23 cellular contexts compared by ENCODE assay signal in genomic region chr17:62049299-62049698, GRCh38. TPM values are rescaled to one million over a fixed set of nuclear protein-coding genes. Genes with fewer than 3 reads are reported as not detected.
DNase-seq lines count a peak whose midpoint lies in the region; ATAC-seq and TF ChIP-seq lines count a peak whose summit lies in the region.
"Had no signal": no experiment of that assay in that cellular context is flagged by ENCODE, and none has a peak within 500 bp of the region (broad histone marks: within the 10 kb centered on the region; RNA-seq: fewer than 3 reads in every experiment).

No MANE protein-coding gene starts in this region.

- TF ChIP-seq CTCF in natural killer cell (IDR thresholded peaks at IDR 0.05) = no peak
- no peak for TF ChIP-seq CTCF in stomach (IDR thresholded peaks at IDR 0.05)
- no peak for TF ChIP-seq CTCF in Caco-2 (IDR thresholded peaks at IDR 0.05; ENCODE audit: insufficient read depth in 1 of 2, low read depth in 1 of 2, low read length in 1 of 2, severe bottlenecking in 1 of 2, unreplicated experiment in 1 of 2)

- BruUV-seq in Caco-2 (replicated peaks; lab: Mats Ljungman, UMichigan) = no TSS peak

- no peak overlapping the region for H3K4me3 Mint-ChIP-seq in natural killer cell
- no peak overlapping the region for H3K4me3 Mint-ChIP-seq in natural killer cell treated with Interleukin-12 subunit alpha and Interleukin-12 subunit beta and Interleukin-15 and Interleukin-18, amount 100 ng/mL, for 72 hours
- no peak overlapping the region for H3K4me3 Mint-ChIP-seq in central memory CD8-positive, alpha-beta T cell
- peak overlapping the region in 2 of 10 donors; percentile 16 to 30 for H3K4me3 Mint-ChIP-seq in naive thymus-derived CD4-positive, alpha-beta T cell
- H3K4me3 Mint-ChIP-seq in Caco-2 (ENCODE audit: unreplicated experiment) = no peak overlapping the region
- H3K4me3 Mint-ChIP-seq: IgD-negative memory B cell had no signal

- intact Hi-C loops in natural killer cell (cut with micrococcal nuclease) (no loop called here), stomach (cut with DNase I; ENCODE audit: low total_unique reads) (no loop called here), Caco-2 (cut with micrococcal nuclease; ENCODE audit: unreplicated experiment) (no loop called here)
- intact Hi-C loops in naive thymus-derived CD4-positive, alpha-beta T cell (cut with micrococcal nuclease) = no loop called here

- 89 to 96% (median 94%) methylated on average over 5 of the region's 5 CpGs for WGBS in stomach, 5 donors

- H3K36me3 Mint-ChIP-seq in natural killer cell (peaks cover 12% of the 10 kb centered on the region), Caco-2 (ENCODE audit: insufficient read depth, unreplicated experiment) (peaks cover 78% of the 10 kb centered on the region)
- peaks cover 21% of the 10 kb centered on the region for H3K36me3 Mint-ChIP-seq in natural killer cell treated with Interleukin-12 subunit alpha and Interleukin-12 subunit beta and Interleukin-15 and Interleukin-18, amount 100 ng/mL, for 72 hours
- H3K36me3 Mint-ChIP-seq in central memory CD8-positive, alpha-beta T cell (ENCODE audit: insufficient read depth) = peaks cover 59% of the 10 kb centered on the region
- H3K36me3 Mint-ChIP-seq in naive thymus-derived CD4-positive, alpha-beta T cell = peaks cover 13 to 44% (median 22%) of the 10 kb centered on the region in 5 donors

- H3K27me3 Mint-ChIP-seq in natural killer cell (ENCODE audit: low read depth in 2 of 2) = no peaks in the 10 kb centered on the region
- H3K27me3 Mint-ChIP-seq in natural killer cell treated with Interleukin-12 subunit alpha and Interleukin-12 subunit beta and Interleukin-15 and Interleukin-18, amount 100 ng/mL, for 72 hours = no peaks in the 10 kb centered on the region
- no peaks in the 10 kb centered on the region for H3K27me3 Mint-ChIP-seq in central memory CD8-positive, alpha-beta T cell
- H3K27me3 Mint-ChIP-seq in naive thymus-derived CD4-positive, alpha-beta T cell = no peaks in the 10 kb centered on the region
- H3K27me3 Mint-ChIP-seq in Caco-2 (ENCODE audit: insufficient read depth, unreplicated experiment) = no peaks in the 10 kb centered on the region
- H3K27me3 Mint-ChIP-seq: CD4-positive, alpha-beta memory T cell; IgD-negative memory B cell had no signal

- no peak for TF ChIP-seq POLR2A in stomach (IDR thresholded peaks at IDR 0.05)

- peaks cover 5 to 41% (median 24%) of the 10 kb centered on the region in 3 experiments for H3K36me3 ChIP-seq in naive thymus-derived CD4-positive, alpha-beta T cell (ENCODE audit: control insufficient read depth in 2 of 3, insufficient read depth in 3 of 3, low read length in 3 of 3)
- H3K36me3 ChIP-seq in stomach (peaks cover 22 to 84% (median 84%) of the 10 kb centered on the region in 4 donors), Caco-2 (ENCODE audit: control insufficient read depth, insufficient read depth, low read length) (0 out of 2 replicates have a peak, but pooled peaks cover 1% of the 10 kb centered on the region)

- peak overlapping the region; percentile 37 to 63 for H3K27ac Mint-ChIP-seq in natural killer cell
- H3K27ac Mint-ChIP-seq in natural killer cell treated with Interleukin-12 subunit alpha and Interleukin-12 subunit beta and Interleukin-15 and Interleukin-18, amount 100 ng/mL, for 72 hours = no peak overlapping the region
- H3K27ac Mint-ChIP-seq in central memory CD8-positive, alpha-beta T cell (ENCODE audit: low read depth) = peak overlapping the region; percentile 27
- H3K27ac Mint-ChIP-seq in naive thymus-derived CD4-positive, alpha-beta T cell = peak overlapping the region in 6 of 9 donors; percentile 6 to 64 (median 44)
- no peak overlapping the region for H3K27ac Mint-ChIP-seq in Caco-2 (ENCODE audit: unreplicated experiment)
- H3K27ac Mint-ChIP-seq: IgD-negative memory B cell had no signal

- CTCF ChIA-PET in naive thymus-derived CD4-positive, alpha-beta T cell (lab: Charles Lee) = no interaction called here
- CTCF ChIA-PET in Caco-2 (lab: Charles Lee) = no interaction called here

- H3K9me3 Mint-ChIP-seq in natural killer cell (no peaks in the 10 kb centered on the region), Caco-2 (ENCODE audit: unreplicated experiment) (no peaks in the 10 kb centered on the region)
- no peaks in the 10 kb centered on the region for H3K9me3 Mint-ChIP-seq in natural killer cell treated with Interleukin-12 subunit alpha and Interleukin-12 subunit beta and Interleukin-15 and Interleukin-18, amount 100 ng/mL, for 72 hours
- no peaks in the 10 kb centered on the region for H3K9me3 Mint-ChIP-seq in central memory CD8-positive, alpha-beta T cell
- no peaks in the 10 kb centered on the region for H3K9me3 Mint-ChIP-seq in naive thymus-derived CD4-positive, alpha-beta T cell
- H3K9me3 Mint-ChIP-seq: CD4-positive, alpha-beta memory T cell; IgD-negative memory B cell had no signal

- TF ChIP-seq EP300 in stomach (IDR thresholded peaks at IDR 0.05) = no peak

- DNase-seq in natural killer cell (no peak), stomach (no peak), Caco-2 (no peak)
- no peak for DNase-seq in natural killer cell treated with Interleukin-12 subunit alpha and Interleukin-12 subunit beta and Interleukin-15 and Interleukin-18, amount 100 ng/mL, for 72 hours (ENCODE audit: low spot score)
- no peak for DNase-seq in central memory CD8-positive, alpha-beta T cell (ENCODE audit: low spot score in 2 of 2)
- DNase-seq in naive thymus-derived CD4-positive, alpha-beta T cell = no peak
- no peak for DNase-seq in stimulated activated CD4-positive, alpha-beta T cell treated with anti-CD3 and anti-CD28 coated beads, Interleukin-4, amount 100 ng/mL, for 24 hours
- DNase-seq: Calu3; CD4-positive, alpha-beta memory T cell; DMS79 treated with DMSO at 0.1 percent for 48 hours; GF-D8; HCEC 1CT; NCI-H1048; NCI-H1694; NCI-H2029 treated with DMSO at 0.1 percent for 48 hours; NCI-H2227 treated with DMSO at 0.1 percent for 48 hours; NCI-H526 treated with DMSO at 0.1 percent for 48 hours; PC-9 had no signal

- no peak overlapping the region for H3K4me3 ChIP-seq in naive thymus-derived CD4-positive, alpha-beta T cell (ENCODE audit: low read length)
- H3K4me3 ChIP-seq in stomach (no peak overlapping the region), Caco-2 (ENCODE audit: low read depth, low read length) (no peak overlapping the region)
- H3K4me3 ChIP-seq: BLaER1, PC-9, SJSA1 had no signal

- no peak for ATAC-seq in natural killer cell
- ATAC-seq in natural killer cell treated with Interleukin-12 subunit alpha and Interleukin-12 subunit beta and Interleukin-15 and Interleukin-18, amount 100 ng/mL, for 72 hours = no peak
- ATAC-seq in central memory CD8-positive, alpha-beta T cell (replicated peaks; ENCODE audit: extremely low read depth, poor library complexity, severe bottlenecking) = no peak
- no peak for ATAC-seq in naive thymus-derived CD4-positive, alpha-beta T cell
- ATAC-seq in HG02610 (IDR thresholded peaks at IDR 0.05; ENCODE audit: unreplicated experiment) = no peak
- ATAC-seq: Right ventricle myocardium inferior had no signal

- H3K4me1 ChIP-seq in naive thymus-derived CD4-positive, alpha-beta T cell (ENCODE audit: control insufficient read depth in 2 of 2, insufficient read depth in 2 of 2, low read length in 2 of 2) = peaks cover 0 to 14% of the 10 kb centered on the region in 2 donors
- H3K4me1 ChIP-seq in stomach = peaks cover 7 to 74% (median 39%) of the 10 kb centered on the region in 4 donors
- H3K4me1 ChIP-seq in Caco-2 = no peaks in the 10 kb centered on the region
- H3K4me1 ChIP-seq: BLaER1, SJSA1 had no signal

- POLR2A ChIA-PET in naive thymus-derived CD4-positive, alpha-beta T cell (lab: Charles Lee) = no interaction called here
- POLR2A ChIA-PET in Caco-2 (lab: Charles Lee) = no interaction called here

- no peaks in the 10 kb centered on the region for H3K9me3 ChIP-seq in naive thymus-derived CD4-positive, alpha-beta T cell (ENCODE audit: control insufficient read depth in 2 of 3, low read length in 3 of 3)
- H3K9me3 ChIP-seq in stomach = no peaks in the 10 kb centered on the region
- H3K9me3 ChIP-seq in Caco-2 = no peaks in the 10 kb centered on the region
- H3K9me3 ChIP-seq: BLaER1, SJSA1 had no signal

- H3K4me1 Mint-ChIP-seq in natural killer cell (peaks cover 44 to 48% of the 10 kb centered on the region in 2 donors), Caco-2 (ENCODE audit: low read depth, unreplicated experiment) (peaks cover 19% of the 10 kb centered on the region)
- H3K4me1 Mint-ChIP-seq in natural killer cell treated with Interleukin-12 subunit alpha and Interleukin-12 subunit beta and Interleukin-15 and Interleukin-18, amount 100 ng/mL, for 72 hours (ENCODE audit: low read depth in 2 of 2) = peaks cover 18 to 26% of the 10 kb centered on the region in 2 donors
- peaks cover 44% of the 10 kb centered on the region for H3K4me1 Mint-ChIP-seq in central memory CD8-positive, alpha-beta T cell
- H3K4me1 Mint-ChIP-seq in naive thymus-derived CD4-positive, alpha-beta T cell = peaks cover 31 to 74% (median 67%) of the 10 kb centered on the region in 7 donors

- no peaks in the 10 kb centered on the region for H3K27me3 ChIP-seq in naive thymus-derived CD4-positive, alpha-beta T cell (ENCODE audit: control insufficient read depth in 2 of 2, insufficient read depth in 2 of 2, low read length in 2 of 2)
- H3K27me3 ChIP-seq in stomach (no peaks in the 10 kb centered on the region), Caco-2 (replicated peaks; ENCODE audit: control insufficient read depth, insufficient read depth, low read length) (no peaks in the 10 kb centered on the region)
- H3K27me3 ChIP-seq: BLaER1, SJSA1 had no signal

- no peak overlapping the region for H3K27ac ChIP-seq in naive thymus-derived CD4-positive, alpha-beta T cell (ENCODE audit: low read depth, low read length)
- H3K27ac ChIP-seq in stomach = no peak overlapping the region
- H3K27ac ChIP-seq: BLaER1, PC-9, SJSA1 had no signal

RNA-seq across cellular contexts. Expression of gene MED13, which starts 15.8 kb away (rescaled TPM):
- total RNA-seq in natural killer cell (100 to 1,000 TPM; 107 to 122 (median 116) TPM), stomach (100 to 1,000 TPM in 3 of 5 donors, 10 to 100 TPM in 2; 32.1 to 193 (median 108) TPM), Caco-2 (2022) (77.6 and 79.6 TPM in 2 replicates)
- total RNA-seq in natural killer cell treated with Interleukin-12 subunit alpha and Interleukin-12 subunit beta and Interleukin-15 and Interleukin-18, amount 100 ng/mL, for 72 hours = 100 to 1,000 TPM in 1 of 2 donors, 10 to 100 TPM in 1; 75.8 to 129 TPM
- 10 to 100 TPM; 65.4 to 84.8 (median 76.4) TPM for total RNA-seq in naive thymus-derived CD4-positive, alpha-beta T cell
- polyA plus RNA-seq in naive thymus-derived CD4-positive, alpha-beta T cell = 1 to 10 TPM; 3.6 to 4.7 TPM
- 1 to 10 TPM; 4.9 to 6.3 (median 6.2) TPM for polyA plus RNA-seq in stomach

Comparison
In these comparisons a context has a peak if more than half of its experiments do, and no peak if none do; other contexts are left out.
1. H3K27ac Mint-ChIP-seq: peak in natural killer cell (2 of 2), central memory CD8-positive, alpha-beta T cell (single experiment) and naive thymus-derived CD4-positive, alpha-beta T cell (6 of 9); none in natural killer cell treated with Interleukin-12 subunit alpha and Interleukin-12 subunit beta and Interleukin-15 and Interleukin-18, amount 100 ng/mL, for 72 hours (0 of 2) and Caco-2 (single experiment).